ENCODE assay signal across 28 cellular contexts in genomic region chr2:57510704-57511103, GRCh38.
A peak's percentile ranks its signal among the peaks of the same experiment; 100 is the strongest.
DNase-seq lines count a peak whose midpoint lies in the region; ATAC-seq and TF ChIP-seq lines count a peak whose summit lies in the region.
"Had no signal": no experiment of that assay in that cellular context is flagged by ENCODE, and none has a peak within 500 bp of the region (broad histone marks: within the 10 kb centered on the region; RNA-seq: fewer than 3 reads in every experiment).

No MANE protein-coding gene starts in this region.

- no peak overlapping the region for H3K14ac ChIP-seq in H9 (ENCODE audit: insufficient read depth, low read length)

- H3K9me3 Mint-ChIP-seq in H9: no peaks in the 10 kb centered on the region
- peaks cover 3% of the 10 kb centered on the region for H3K9me3 Mint-ChIP-seq in activated T-cell treated with anti-CD3 and anti-CD28 coated beads, Interleukin-2, amount 50 U/mL, for 24 hours
- H3K9me3 Mint-ChIP-seq: activated naive CD4-positive, alpha-beta T cell treated with anti-CD3 and anti-CD28 coated beads, Interleukin-2, amount 50 U/mL, for 72 hours; CD4-positive, alpha-beta T cell had no signal

- DNase-seq in Daoy (ENCODE audit: low read depth) (peak; percentile 1), H9 (no peak), NAMALWA (ENCODE audit: low spot score) (peak; percentile 22), foreskin keratinocyte (no peak)
- DNase-seq in activated T-cell treated with anti-CD3 and anti-CD28 coated beads, Interleukin-2, amount 50 U/mL, for 24 hours: no peak
- DNase-seq: activated CD4-positive, alpha-beta T cell treated with anti-CD3 and anti-CD28 coated beads for 48 hours; amygdala; CD4-positive, alpha-beta T cell; HCEC 1CT; hippocampal formation; KG1; lower lobe of right lung; naive thymus-derived CD4-positive, alpha-beta T cell; NCI-H1436; NCI-H2107; NCI-H345; NCI-H69; occipital lobe; psoas muscle; stimulated activated naive CD4-positive, alpha-beta T cell treated with Interleukin-2 at 50 U/mL for 16 hours; T1000; WERI-Rb-1 had no signal

- no peaks in the 10 kb centered on the region; a peak in 1 of 4 replicates for H3K4me1 Mint-ChIP-seq in H9
- no peaks in the 10 kb centered on the region for H3K4me1 Mint-ChIP-seq in activated T-cell treated with anti-CD3 and anti-CD28 coated beads, Interleukin-2, amount 50 U/mL, for 24 hours (ENCODE audit: low read depth)
- H3K4me1 Mint-ChIP-seq: naive thymus-derived CD4-positive, alpha-beta T cell had no signal

- H4K5ac ChIP-seq in H9 (ENCODE audit: insufficient read length, low read depth, low read length): no peak overlapping the region

- H3K4ac ChIP-seq in H9 (ENCODE audit: low read depth, low read length): no peak overlapping the region

- no peak overlapping the region for H3K23ac ChIP-seq in H9 (ENCODE audit: insufficient read length, low read depth, low read length)

- H3K27ac ChIP-seq in H9 (ENCODE audit: insufficient read length, low read depth, low read length): no peak overlapping the region
- H3K27ac ChIP-seq in foreskin keratinocyte: no peak overlapping the region
- H3K27ac ChIP-seq: breast epithelium, gastroesophageal sphincter, lower lobe of right lung, psoas muscle, suprapubic skin, WERI-Rb-1 had no signal

- H3K79me2 ChIP-seq in H9 (ENCODE audit: insufficient read depth, low read length): no peaks in the 10 kb centered on the region

- no peaks in the 10 kb centered on the region for H3K79me1 ChIP-seq in H9 (ENCODE audit: insufficient read depth, low read depth, low read length, poor library complexity, severe bottlenecking)

- peak; percentile 21 for ATAC-seq in foreskin keratinocyte
- ATAC-seq in HG02798 (IDR thresholded peaks at IDR 0.05; ENCODE audit: poor library complexity, unreplicated experiment): no peak
- no peak for ATAC-seq in HG03135 (IDR thresholded peaks at IDR 0.05; ENCODE audit: unreplicated experiment)
- ATAC-seq: activated naive CD4-positive, alpha-beta T cell treated with anti-CD3 and anti-CD28 coated beads, Interleukin-2, amount 50 U/mL, for 72 hours; gastroesophageal sphincter; lower lobe of right lung; naive thymus-derived CD4-positive, alpha-beta T cell; psoas muscle had no signal

- H2BK20ac ChIP-seq in H9 (ENCODE audit: low read depth, low read length, poor library complexity, severe bottlenecking): no peak overlapping the region

- no peak overlapping the region for H3K9ac ChIP-seq in H9 (ENCODE audit: extremely low read depth, insufficient read length, low read length)

- no peaks in the 10 kb centered on the region for H3K23me2 ChIP-seq in H9 (ENCODE audit: insufficient read length, low read depth, low read length, poor library complexity, severe bottlenecking)

- TF ChIP-seq CTCF in H9 (conservative IDR thresholded peaks at IDR 0.05): peak; percentile 44
- no peak for TF ChIP-seq CTCF in foreskin keratinocyte (conservative IDR thresholded peaks at IDR 0.05)

- no peak overlapping the region for H2BK5ac ChIP-seq in H9 (ENCODE audit: insufficient read length, low read length)

- no peaks in the 10 kb centered on the region for H3K4me1 ChIP-seq in H9 (ENCODE audit: insufficient read depth, low read length)
- no peaks in the 10 kb centered on the region for H3K4me1 ChIP-seq in foreskin keratinocyte
- H3K4me1 ChIP-seq: breast epithelium, gastroesophageal sphincter, lower lobe of right lung, psoas muscle, suprapubic skin had no signal

- no peak overlapping the region for H2AK5ac ChIP-seq in H9 (ENCODE audit: insufficient read length, low read length)

- no peak overlapping the region for H2BK15ac ChIP-seq in H9 (ENCODE audit: low read depth, low read length)

- no peak overlapping the region for H3K4me2 ChIP-seq in H9 (ENCODE audit: insufficient read depth, insufficient read length, low read length)

- no peaks in the 10 kb centered on the region for H4K20me1 ChIP-seq in H9 (ENCODE audit: control insufficient read depth, insufficient read depth, insufficient read length)

- no peak overlapping the region for H3K56ac ChIP-seq in H9 (ENCODE audit: insufficient read length, low read depth, low read length)

- peaks cover 2% of the 10 kb centered on the region; the same call in 1 of the 2 replicates for H3K27me3 Mint-ChIP-seq in H9 (ENCODE audit: low read depth)
- H3K27me3 Mint-ChIP-seq in activated T-cell treated with anti-CD3 and anti-CD28 coated beads, Interleukin-2, amount 50 U/mL, for 24 hours: no peaks in the 10 kb centered on the region
- H3K27me3 Mint-ChIP-seq: CD4-positive, alpha-beta T cell had no signal

- no peak overlapping the region for H4K8ac ChIP-seq in H9 (replicated peaks; ENCODE audit: insufficient read length, low read depth, low read length)

- H3T11ph ChIP-seq in H9 (ENCODE audit: low read length): no peak overlapping the region

- H4K91ac ChIP-seq in H9 (ENCODE audit: insufficient read length, low read depth, low read length): no peak overlapping the region

- no CpG with 5 or more reads among the region's 4 CpGs for WGBS in H9 (ENCODE audit: extremely low coverage, insufficient read length, low lambda C conversion rate)

- H3K36me3 Mint-ChIP-seq in H9 (ENCODE audit: insufficient read depth in 1 of 3, low read depth in 3 of 3): no peaks in the 10 kb centered on the region
- H3K36me3 Mint-ChIP-seq in activated T-cell treated with anti-CD3 and anti-CD28 coated beads, Interleukin-2, amount 50 U/mL, for 24 hours (ENCODE audit: low read depth): no peaks in the 10 kb centered on the region
- H3K36me3 Mint-ChIP-seq: activated naive CD4-positive, alpha-beta T cell treated with anti-CD3 and anti-CD28 coated beads, Interleukin-2, amount 50 U/mL, for 72 hours; naive thymus-derived CD4-positive, alpha-beta T cell had no signal

- no peak overlapping the region for H3K18ac ChIP-seq in H9 (ENCODE audit: insufficient read length, low read depth, low read length)

- H3K9me3 ChIP-seq in H9 (ENCODE audit: control insufficient read depth, low read depth, low read length): no peaks in the 10 kb centered on the region
- H3K9me3 ChIP-seq: breast epithelium, gastroesophageal sphincter, lower lobe of right lung, psoas muscle, suprapubic skin had no signal

- no peak overlapping the region for H2BK120ac ChIP-seq in H9 (ENCODE audit: low read depth, low read length, poor library complexity, severe bottlenecking)

- H3K27me3 ChIP-seq in H9 (ENCODE audit: insufficient read depth, low read length) (no peaks in the 10 kb centered on the region), foreskin keratinocyte (no peaks in the 10 kb centered on the region)
- H3K27me3 ChIP-seq: breast epithelium, suprapubic skin had no signal

- H2BK12ac ChIP-seq in H9 (ENCODE audit: insufficient read length, low read depth, low read length): no peak overlapping the region

- no peak overlapping the region for H3K4me3 Mint-ChIP-seq in H9
- H3K4me3 Mint-ChIP-seq in activated T-cell treated with anti-CD3 and anti-CD28 coated beads, Interleukin-2, amount 50 U/mL, for 24 hours: no peak overlapping the region
- H3K4me3 Mint-ChIP-seq: CD4-positive, alpha-beta T cell; naive thymus-derived CD4-positive, alpha-beta T cell had no signal

- H2AFZ ChIP-seq in H9 (ENCODE audit: low read length): no peak overlapping the region

- no peak overlapping the region for H3K27ac Mint-ChIP-seq in H9
- H3K27ac Mint-ChIP-seq in activated T-cell treated with anti-CD3 and anti-CD28 coated beads, Interleukin-2, amount 50 U/mL, for 24 hours: no peak overlapping the region
- H3K27ac Mint-ChIP-seq: activated naive CD4-positive, alpha-beta T cell treated with anti-CD3 and anti-CD28 coated beads, Interleukin-2, amount 50 U/mL, for 72 hours; CD4-positive, alpha-beta T cell; naive thymus-derived CD4-positive, alpha-beta T cell had no signal

Comparison
In these comparisons a context has a peak if more than half of its experiments do, and no peak if none do; other contexts are left out.
1. DNase-seq: peak in Daoy (single experiment) and NAMALWA (single experiment); none in H9 (single experiment), foreskin keratinocyte (0 of 2) and activated T-cell treated with anti-CD3 and anti-CD28 coated beads, Interleukin-2, amount 50 U/mL, for 24 hours (single experiment).